ENCODE assay signal across 9 cellular contexts in the genomic region with DNA sequence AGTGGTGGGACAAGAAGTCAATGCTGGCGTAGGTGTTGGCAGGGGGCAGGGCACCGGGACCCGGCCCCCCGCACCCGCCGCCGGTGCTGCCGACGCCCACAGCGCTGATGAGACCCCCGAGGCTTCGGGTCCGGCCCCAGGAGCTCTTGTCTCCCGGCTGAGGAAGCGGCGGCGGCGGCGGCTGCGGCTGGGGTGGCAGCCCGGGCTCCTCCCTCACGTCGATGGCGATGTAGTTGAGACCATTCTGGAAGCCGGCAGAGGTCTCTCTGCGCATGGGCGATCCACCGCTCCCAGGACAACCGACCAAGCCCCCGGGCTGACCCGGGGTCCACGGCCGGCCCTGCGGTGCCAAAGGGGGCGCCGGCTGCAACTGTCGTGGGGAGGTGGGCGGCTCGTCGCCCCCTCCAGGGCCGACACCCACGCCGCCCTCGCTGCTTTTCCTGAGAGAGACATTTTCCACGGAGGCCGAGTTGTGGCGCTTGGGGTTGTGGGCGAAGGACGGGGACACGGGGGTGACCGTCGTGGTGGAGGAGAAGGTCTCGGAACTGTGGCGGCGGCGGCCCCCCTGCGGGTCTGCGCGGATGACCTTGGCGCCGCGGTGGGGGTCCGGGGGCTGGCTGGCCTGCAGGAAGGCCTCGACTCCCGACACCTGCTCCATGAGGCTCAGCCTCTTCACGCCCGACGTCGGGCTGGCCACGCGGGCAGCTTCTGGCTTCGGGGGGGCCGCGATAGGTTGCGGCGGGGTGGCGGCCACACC. TPM values are rescaled to one million over a fixed set of nuclear protein-coding genes. Genes with fewer than 3 reads are reported as not detected.
DNase-seq lines count a peak whose midpoint lies in the region; ATAC-seq, FAIRE-seq and TF ChIP-seq lines count a peak whose summit lies in the region.
"Had no signal": no experiment of that assay in that cellular context is flagged by ENCODE, and none has a peak within 500 bp of the region (broad histone marks: within the 10 kb centered on the region; RNA-seq: fewer than 3 reads in every experiment).

No MANE protein-coding gene starts in this region.

- TF ChIP-seq POLR2A in A549 (IDR thresholded peaks at IDR 0.05; ENCODE audit: low read length) = no peak

- POLR2A ChIA-PET in A549 (lab: Yijun Ruan, JAX) = no interaction called here
- POLR2A ChIA-PET in PC-3 (lab: Charles Lee; ENCODE audit: unreplicated experiment) = no interaction called here

- peaks cover 16% of the 10 kb centered on the region; the same call in 1 of the 2 replicates for H4K20me1 ChIP-seq in PC-3 (ENCODE audit: low read length)

- peak in 1 of 2 experiments; percentile 1; a peak in 1 of 6 replicates for ATAC-seq in A549
- no peak for ATAC-seq in PC-3
- ATAC-seq in GM21367 (IDR thresholded peaks at IDR 0.05; ENCODE audit: unreplicated experiment) = no peak

- TF ChIP-seq EP300 in A549 (IDR thresholded peaks at IDR 0.05) = no peak

- BruUV-seq in PC-3 (replicated peaks; lab: Mats Ljungman, UMichigan) = no TSS peak

- peak overlapping the region; percentile 73 to 98 for H3K27ac ChIP-seq in A549
- H3K27ac ChIP-seq in PC-3 (ENCODE audit: low read length) = no peak overlapping the region
- H3K27ac ChIP-seq in neutrophil = peak overlapping the region; percentile 39

- intact Hi-C loops in PC-3 (cut with micrococcal nuclease) = loop anchor here (5.0 to 10.0 kb wide), 2 partner anchors 40 to 507 kb away; no protein-coding TSS in a partner anchor

- DNase-seq in A549 (ENCODE audit: low read depth in 1 of 2, low spot score in 1 of 2) (no peak), PC-3 (no peak), RKO (ENCODE audit: low spot score) (no peak), GM19238 (ENCODE audit: insufficient read length, low spot score) (no peak), NCI-H2107 (lab: John Stamatoyannopoulos, UW) (no peak)

- CTCF ChIA-PET in A549 (lab: Yijun Ruan, JAX) (interaction anchor here (1.1 to 4.2 kb wide), 2 partner anchors 324 to 821 kb away, joined by 3 to 15 read pairs; no protein-coding TSS in a partner anchor), PC-3 (lab: Charles Lee) (no interaction called here)

- H3K4me3 ChIP-seq in A549 = peak overlapping the region; percentile 89
- H3K4me3 ChIP-seq in PC-3 (ENCODE audit: low read length) = peak overlapping the region; percentile 82
- no peak overlapping the region for H3K4me3 ChIP-seq in endocrine pancreas (ENCODE audit: control insufficient read depth, insufficient read depth, low read length)
- peak overlapping the region; percentile 57 to 65 for H3K4me3 ChIP-seq in neutrophil (ENCODE audit: low read depth in 1 of 2, low read length in 1 of 2)

- peaks cover 75% of the 10 kb centered on the region for H3K79me2 ChIP-seq in PC-3 (ENCODE audit: low read length)

- TF ChIP-seq CTCF in A549 (IDR thresholded peaks at IDR 0.05) (no peak), PC-3 (conservative IDR thresholded peaks at IDR 0.05; ENCODE audit: low read depth, low read length) (no peak), neutrophil (IDR thresholded peaks at IDR 0.05) (no peak)

- no peaks in the 10 kb centered on the region for H3K9me2 ChIP-seq in PC-3 (replicated peaks; ENCODE audit: low read length)

- H3K4me1 ChIP-seq in A549 = peaks cover 13% of the 10 kb centered on the region
- peaks cover 32% of the 10 kb centered on the region for H3K4me1 ChIP-seq in PC-3 (ENCODE audit: insufficient read depth, low read length)
- H3K4me1 ChIP-seq in endocrine pancreas (ENCODE audit: control insufficient read depth, insufficient read depth, low read length) = peaks cover 9% of the 10 kb centered on the region
- H3K4me1 ChIP-seq in neutrophil (ENCODE audit: control insufficient read depth in 1 of 2, insufficient read depth in 1 of 2, low read depth in 1 of 2, low read length in 1 of 2) = peaks cover 66% of the 10 kb centered on the region in 2 experiments

- H3K4me2 ChIP-seq in A549 (peak overlapping the region; percentile 95), PC-3 (ENCODE audit: low read length) (peak overlapping the region; percentile 91)

- H3K9me3 ChIP-seq in A549 = no peaks in the 10 kb centered on the region
- no peaks in the 10 kb centered on the region for H3K9me3 ChIP-seq in PC-3 (ENCODE audit: low read length)
- H3K9me3 ChIP-seq in endocrine pancreas (ENCODE audit: control insufficient read depth, low read length) = no peaks in the 10 kb centered on the region
- H3K9me3 ChIP-seq in neutrophil = no peaks in the 10 kb centered on the region

- H3K36me3 ChIP-seq in PC-3 (ENCODE audit: low read depth, low read length) = no peaks in the 10 kb centered on the region
- peaks cover 12% of the 10 kb centered on the region for H3K36me3 ChIP-seq in endocrine pancreas (ENCODE audit: control insufficient read depth, insufficient read depth, low read length)
- peaks cover 58% of the 10 kb centered on the region for H3K36me3 ChIP-seq in neutrophil

- H3K27me3 ChIP-seq in PC-3 (ENCODE audit: low read length) = no peaks in the 10 kb centered on the region
- H3K27me3 ChIP-seq in endocrine pancreas (ENCODE audit: control insufficient read depth, insufficient read depth, low read length) = no peaks in the 10 kb centered on the region
- H3K27me3 ChIP-seq in neutrophil = no peaks in the 10 kb centered on the region

- no peaks in the 10 kb centered on the region for H3F3A ChIP-seq in PC-3 (ENCODE audit: low read length, unreplicated experiment)

- WGBS in A549 (ENCODE audit: missing lambda C conversion rate) = 79% methylated on average over 28 of the region's 77 CpGs

- TF ChIP-seq RAD21 in A549 (conservative IDR thresholded peaks at IDR 0.05 in 1 of 2, IDR thresholded peaks at IDR 0.05 in 1 of 2) = no peak

- FAIRE-seq in A549 (lab: Jason Lieb, UNC) = no peak
- FAIRE-seq: GM12891 had no signal

- H3K9ac ChIP-seq in PC-3 (ENCODE audit: low read length) = peak overlapping the region; percentile 47
- peak overlapping the region; percentile 27 for H3K9ac ChIP-seq in endocrine pancreas (ENCODE audit: control insufficient read depth, insufficient read depth, low read length)

- H2AFZ ChIP-seq in PC-3 (ENCODE audit: low read length) = peak overlapping the region; percentile 21; the same call in 1 of the 2 replicates

TF ChIP-seq in A549, 52 proteins besides CTCF, POLR2A, EP300 and RAD21:
- TF ChIP-seq FOSL2 (IDR thresholded peaks at IDR 0.05) = no peak
- TF ChIP-seq FOSL2 (CRISPR knock-in tag; IDR thresholded peaks at IDR 0.05) = no peak
- TF ChIP-seq, protein P1, sequence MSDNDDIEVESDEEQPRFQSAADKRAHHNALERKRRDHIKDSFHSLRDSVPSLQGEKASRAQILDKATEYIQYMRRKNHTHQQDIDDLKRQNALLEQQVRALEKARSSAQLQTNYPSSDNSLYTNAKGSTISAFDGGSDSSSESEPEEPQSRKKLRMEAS (IDR thresholded peaks at IDR 0.05) = peak; percentile 13; the same call in 1 of the 2 replicates

RNA-seq across cellular contexts. Expression of gene IRS2, which starts 4.1 kb away (rescaled TPM):
- polyA plus RNA-seq in A549 (2011; rRNA removed) = 12.3 and 15.6 TPM in 2 replicates
- 7.6 and 12.9 TPM in 2 replicates for polyA plus RNA-seq in A549 (2012; cell fraction: cytosol; rRNA removed)
- polyA plus RNA-seq in A549 (2012; cell fraction: nucleus; rRNA removed) = 10.8 and 17.5 TPM in 2 replicates
- polyA plus RNA-seq in A549 (2017; fragmentation: RNase III; extraction: RNeasy Plus Mini Kit Qiagen cat#74134 plus additional on column Dnase treatment) = 3.9 to 5.2 TPM (median 4.8 TPM) in 3 replicates
- 11.7 and 12.6 TPM in 2 replicates for polyA minus RNA-seq in A549 (2011; rRNA and poly(A)+ RNA removed)
- total RNA-seq in PC-3 (2014; rRNA removed) = 5.6 and 7.5 TPM in 2 replicates
